Comparison of ENCODE assay signal across 8 cellular contexts in genomic region chr11:68271023-68271780, GRCh38. TPM values are rescaled to one million over a fixed set of nuclear protein-coding genes. Genes with fewer than 3 reads are reported as not detected.
DNase-seq lines count a peak whose midpoint lies in the region; TF ChIP-seq lines count a peak whose summit lies in the region.

No MANE protein-coding gene starts in this region.

- H3K27ac ChIP-seq in HEK293 (ENCODE audit: extremely low read depth, low read depth, low read length) (peak overlapping the region; percentile 48; the same call in 1 of the 2 replicates), iPS-18a (ENCODE audit: low read length) (no peak overlapping the region)

- peak overlapping the region; percentile 79 for H3K4me3 ChIP-seq in HEK293 (ENCODE audit: low read depth, low read length)
- H3K4me3 ChIP-seq in iPS-18a (ENCODE audit: low read length) = peak overlapping the region; percentile 81
- H3K4me3 ChIP-seq in skeletal muscle cell (ENCODE audit: low read depth, low read length) = peak overlapping the region; percentile 64

- peaks cover 51% of the 10 kb centered on the region for H3K4me1 Mint-ChIP-seq in brain

- H3K9ac ChIP-seq in iPS-18a (ENCODE audit: low read length) = peak overlapping the region; percentile 80

- peaks cover 0 to 5% (median 1%) of the 10 kb centered on the region in 5 experiments for H3K9me3 Mint-ChIP-seq in brain

- POLR2A ChIA-PET in HEK293 (lab: Yijun Ruan, JAX) = interaction anchor here (0.9 to 2.0 kb wide), 8 partner anchors 11 to 777 kb away, joined by 3 to 12 read pairs (median 6); partner anchors contain the start of gene TPCN2

- peak overlapping the region; percentile 89 to 98 (median 93) for H3K27ac Mint-ChIP-seq in brain

- TF ChIP-seq CTCF in HEK293 (tag by site-specific recombination; IDR thresholded peaks at IDR 0.05) = 0 out of 2 replicates have a peak, but pooled peaks have one; percentile 23
- TF ChIP-seq CTCF in brain (conservative IDR thresholded peaks at IDR 0.05) = peak; percentile 56 to 66

- no peaks in the 10 kb centered on the region for H3K9me3 ChIP-seq in HEK293 (ENCODE audit: control insufficient read depth, insufficient read depth, low read depth, low read length)
- no peaks in the 10 kb centered on the region for H3K9me3 ChIP-seq in iPS-18a (ENCODE audit: control insufficient read depth, low read depth, low read length)

- H3K4me3 Mint-ChIP-seq in brain = peak overlapping the region; percentile 96 to 100 (median 98)

- DNase-seq in EL (peak; percentile 81), NCI-H1105 (lab: John Stamatoyannopoulos, UW) (peak; percentile 57), T-helper 22 cell (ENCODE audit: low read depth) (peak; percentile 37), skeletal muscle cell (ENCODE audit: low read depth) (no peak), mesenteric fat pad (ENCODE audit: low spot score) (no peak)

- H3K4me1 ChIP-seq in HEK293 (ENCODE audit: control insufficient read depth, insufficient read depth, low read length) (no peaks in the 10 kb centered on the region; the same call in 1 of the 2 replicates), iPS-18a (ENCODE audit: control insufficient read depth, low read depth, low read length) (peaks cover 5% of the 10 kb centered on the region)

- H3K27me3 Mint-ChIP-seq in brain = peaks cover 19% of the 10 kb centered on the region

- no peaks in the 10 kb centered on the region for H3K27me3 ChIP-seq in iPS-18a (ENCODE audit: control insufficient read depth, insufficient read depth, low read length)

- CTCF ChIA-PET in HEK293 (lab: Yijun Ruan, JAX) = interaction anchor here (0.6 to 3.7 kb wide), 10 partner anchors 14 to 1718 kb away, joined by 3 to 31 read pairs (median 3); no protein-coding TSS in a partner anchor

- H3K36me3 ChIP-seq in HEK293 (ENCODE audit: control insufficient read depth in 2 of 2, insufficient read depth in 1 of 2, low read length in 2 of 2) (peaks cover 0 to 31% of the 10 kb centered on the region in 2 experiments; a peak in 1 of 3 replicates), iPS-18a (ENCODE audit: control insufficient read depth, low read depth, low read length) (peaks cover 17% of the 10 kb centered on the region)

- H3K36me3 Mint-ChIP-seq in brain = peaks cover 32% of the 10 kb centered on the region

TF ChIP-seq in HEK293, 187 proteins besides CTCF, POLR2A, EP300 and RAD21 (continues in another document):
- TF ChIP-seq ZXDB (tag by site-specific recombination; IDR thresholded peaks at IDR 0.05) (peak; percentile 90), ZNF843 (tag by site-specific recombination; IDR thresholded peaks at IDR 0.05) (0 out of 2 replicates have a peak, but pooled peaks have one; percentile 16), ZFP69B (tag by site-specific recombination; IDR thresholded peaks at IDR 0.05) (0 out of 2 replicates have a peak, but pooled peaks have one; percentile 30), ZNF335 (tag by site-specific recombination; conservative IDR thresholded peaks at IDR 0.05) (peak; percentile 96), REPIN1 (tag by site-specific recombination; IDR thresholded peaks at IDR 0.05; ENCODE audit: low read depth) (no peak), KLF9 (tag by site-specific recombination; IDR thresholded peaks at IDR 0.05; ENCODE audit: low read depth) (no peak), ZNF223 (tag by site-specific recombination; IDR thresholded peaks at IDR 0.05) (no peak), ZNF707 (tag by site-specific recombination; IDR thresholded peaks at IDR 0.05) (no peak), ZNF660 (tag by site-specific recombination; IDR thresholded peaks at IDR 0.05) (0 out of 2 replicates have a peak, but pooled peaks have one; percentile 33), ZNF658 (tag by site-specific recombination; IDR thresholded peaks at IDR 0.05) (no peak), ZNF121 (tag by site-specific recombination; IDR thresholded peaks at IDR 0.05) (no peak), PRDM10 (tag by site-specific recombination; IDR thresholded peaks at IDR 0.05) (peak; percentile 99), ZBTB26 (tag by site-specific recombination; optimal IDR thresholded peaks at IDR 0.05) (no peak), MYNN (tag by site-specific recombination; IDR thresholded peaks at IDR 0.05; ENCODE audit: borderline replicate concordance) (no peak), ZNF398 (tag by site-specific recombination; IDR thresholded peaks at IDR 0.05) (no peak), KLF17 (tag by site-specific recombination; IDR thresholded peaks at IDR 0.05) (no peak), ZNF600 (tag by site-specific recombination; IDR thresholded peaks at IDR 0.05) (peak; percentile 71), ZNF2 (tag by site-specific recombination; IDR thresholded peaks at IDR 0.05) (no peak), GLIS2 (tag by site-specific recombination; IDR thresholded peaks at IDR 0.05) (peak; percentile 71)
- TF ChIP-seq, protein P1, sequence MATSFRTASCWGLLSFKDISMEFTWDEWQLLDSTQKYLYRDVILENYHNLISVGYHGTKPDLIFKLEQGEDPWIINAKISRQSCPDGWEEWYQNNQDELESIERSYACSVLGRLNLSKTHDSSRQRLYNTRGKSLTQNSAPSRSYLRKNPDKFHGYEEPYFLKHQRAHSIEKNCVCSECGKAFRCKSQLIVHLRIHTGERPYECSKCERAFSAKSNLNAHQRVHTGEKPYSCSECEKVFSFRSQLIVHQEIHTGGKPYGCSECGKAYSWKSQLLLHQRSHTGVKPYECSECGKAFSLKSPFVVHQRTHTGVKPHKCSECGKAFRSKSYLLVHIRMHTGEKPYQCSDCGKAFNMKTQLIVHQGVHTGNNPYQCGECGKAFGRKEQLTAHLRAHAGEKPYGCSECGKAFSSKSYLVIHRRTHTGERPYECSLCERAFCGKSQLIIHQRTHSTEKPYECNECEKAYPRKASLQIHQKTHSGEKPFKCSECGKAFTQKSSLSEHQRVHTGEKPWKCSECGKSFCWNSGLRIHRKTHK (tag by site-specific recombination; IDR thresholded peaks at IDR 0.05) = no peak

RNA-seq across cellular contexts. Expression of gene C11orf24, which starts 0.6 kb away (rescaled TPM):
- 23.2 TPM for polyA plus RNA-seq in brain (ENCODE audit: insufficient read depth, low read depth, low replicate concordance)
- total RNA-seq in mesenteric fat pad = 50.9 TPM

RNA-seq across cellular contexts. Expression of gene LRP5, which starts 41.2 kb away (rescaled TPM):
- 27.2 TPM for polyA plus RNA-seq in brain (ENCODE audit: insufficient read depth, low read depth, low replicate concordance)
- total RNA-seq in mesenteric fat pad = 59.9 TPM

RNA-seq across cellular contexts. Expression of gene KMT5B, which starts 58.1 kb away (rescaled TPM):
- 20.2 TPM for polyA plus RNA-seq in brain (ENCODE audit: insufficient read depth, low read depth, low replicate concordance)
- 29.4 TPM for total RNA-seq in mesenteric fat pad

Comparison
In these comparisons a context has a peak if more than half of its experiments do, and no peak if none do; other contexts are left out.
1. DNase-seq: peak in EL (single experiment), NCI-H1105 (single experiment) and T-helper 22 cell (single experiment); none in skeletal muscle cell (single experiment) and mesenteric fat pad (single experiment).
2. Peak in every context shown above with its lines, with median percentiles within 50 percentile points of each other: H3K4me3 ChIP-seq.